9 cellular contexts compared by ENCODE assay signal in genomic region chr11:65576867-65577755, GRCh38. TPM values are rescaled to one million over a fixed set of nuclear protein-coding genes. Genes with fewer than 3 reads are reported as not detected.
DNase-seq lines count a peak whose midpoint lies in the region; ATAC-seq and TF ChIP-seq lines count a peak whose summit lies in the region.
"Had no signal": no experiment of that assay in that cellular context is flagged by ENCODE, and none has a peak within 500 bp of the region (broad histone marks: within the 10 kb centered on the region; RNA-seq: fewer than 3 reads in every experiment).

No MANE protein-coding gene starts in this region.

- H3K27ac ChIP-seq in ACC112 (ENCODE audit: low read depth, low read length): peak overlapping the region; percentile 73
- H3K27ac ChIP-seq in SU-DHL-6 (ENCODE audit: low read depth, low read length): no peak overlapping the region
- peak overlapping the region; percentile 94 for H3K27ac ChIP-seq in muscle layer of duodenum (ENCODE audit: low read length)

- H3K9me3 ChIP-seq in SU-DHL-6 (ENCODE audit: insufficient read depth, low read length) (no peaks in the 10 kb centered on the region), endocrine pancreas (ENCODE audit: control insufficient read depth, low read length) (no peaks in the 10 kb centered on the region), muscle layer of duodenum (ENCODE audit: control insufficient read depth in 1 of 2, low read length in 2 of 2) (no peaks in the 10 kb centered on the region)

- DNase-seq in H4 (ENCODE audit: low spot score): peak; percentile 78
- DNase-seq in NCI-H187 treated with DMSO at 0.1 percent for 48 hours (lab: John Stamatoyannopoulos, UW): no peak
- DNase-seq in activated CD4-positive, CD25-positive, alpha-beta regulatory T cell treated with anti-CD3 and anti-CD28 coated beads, Interleukin-2, amount 50 U/mL, for 72 hours: no peak

- H3K36me3 ChIP-seq in ACC112 (ENCODE audit: insufficient read depth, low read length): peaks cover 10% of the 10 kb centered on the region; the same call in 1 of the 2 replicates
- no peaks in the 10 kb centered on the region for H3K36me3 ChIP-seq in SU-DHL-6 (ENCODE audit: low read length)
- no peaks in the 10 kb centered on the region for H3K36me3 ChIP-seq in endocrine pancreas (ENCODE audit: control insufficient read depth, insufficient read depth, low read length)
- peaks cover 21 to 29% of the 10 kb centered on the region in 2 donors for H3K36me3 ChIP-seq in muscle layer of duodenum (ENCODE audit: control insufficient read depth in 1 of 2, insufficient read depth in 2 of 2, low read length in 2 of 2)

- TF ChIP-seq CTCF in SU-DHL-6 (IDR thresholded peaks at IDR 0.05; ENCODE audit: insufficient read depth, low read length, poor library complexity, severe bottlenecking): no peak

- H3K9ac ChIP-seq in SU-DHL-6 (ENCODE audit: low read length): peak overlapping the region; percentile 84; the same call in 1 of the 2 replicates
- H3K9ac ChIP-seq in endocrine pancreas (ENCODE audit: control insufficient read depth, insufficient read depth, low read length): peak overlapping the region; percentile 5

- peak overlapping the region; percentile 48 for H3K4me2 ChIP-seq in SU-DHL-6 (ENCODE audit: low read depth, low read length, poor library complexity, severe bottlenecking)

- H3K4me3 ChIP-seq in ACC112 (ENCODE audit: low read depth, low read length): peak overlapping the region; percentile 91
- no peak overlapping the region for H3K4me3 ChIP-seq in SU-DHL-6 (ENCODE audit: insufficient read depth, low read length, poor library complexity, severe bottlenecking)
- H3K4me3 ChIP-seq in endocrine pancreas (ENCODE audit: control insufficient read depth, insufficient read depth, low read length): no peak overlapping the region
- H3K4me3 ChIP-seq in muscle layer of duodenum (ENCODE audit: low read depth in 1 of 2, low read length in 2 of 2): peak overlapping the region; percentile 76 to 95

- H2AFZ ChIP-seq in ACC112 (ENCODE audit: low read length, unreplicated experiment) (no peak overlapping the region), SU-DHL-6 (ENCODE audit: low read depth, low read length, severe bottlenecking) (no peak overlapping the region)

- H3K27me3 ChIP-seq in ACC112 (ENCODE audit: insufficient read depth, low read length): no peaks in the 10 kb centered on the region
- no peaks in the 10 kb centered on the region for H3K27me3 ChIP-seq in SU-DHL-6 (ENCODE audit: low read length)
- no peaks in the 10 kb centered on the region for H3K27me3 ChIP-seq in endocrine pancreas (ENCODE audit: control insufficient read depth, insufficient read depth, low read length)
- H3K27me3 ChIP-seq in muscle layer of duodenum (ENCODE audit: low read depth, low read length): no peaks in the 10 kb centered on the region

- no peak for ATAC-seq in GM19351 (IDR thresholded peaks at IDR 0.05; ENCODE audit: unreplicated experiment)

- no peaks in the 10 kb centered on the region for H4K20me1 ChIP-seq in SU-DHL-6 (ENCODE audit: low read depth, low read length)

- H3F3A ChIP-seq in SU-DHL-6 (ENCODE audit: insufficient read depth): peaks cover 11% of the 10 kb centered on the region

- no peaks in the 10 kb centered on the region for H3K9me2 ChIP-seq in SU-DHL-6 (replicated peaks; ENCODE audit: insufficient read depth, low read length)

- H3K79me2 ChIP-seq in ACC112 (ENCODE audit: control insufficient read depth, insufficient read depth, low read length, unreplicated experiment) (peaks cover 31% of the 10 kb centered on the region), SU-DHL-6 (ENCODE audit: insufficient read depth, low read length) (no peaks in the 10 kb centered on the region)

- H3K4me1 ChIP-seq in ACC112 (ENCODE audit: control insufficient read depth, insufficient read depth, low read length, unreplicated experiment) (peaks cover 41% of the 10 kb centered on the region), endocrine pancreas (ENCODE audit: control insufficient read depth, insufficient read depth, low read length) (no peaks in the 10 kb centered on the region), muscle layer of duodenum (ENCODE audit: control insufficient read depth in 1 of 2, insufficient read depth in 2 of 2, low read length in 2 of 2) (peaks cover 21 to 46% of the 10 kb centered on the region in 2 donors)

RNA-seq across cellular contexts. Expression of gene EHBP1L1, which starts 1.3 kb away (rescaled TPM):
- total RNA-seq in H4 (2014; rRNA removed; shearing (Covaris generic)): 27.9 and 40.0 TPM in 2 replicates

RNA-seq across cellular contexts. Expression of gene FAM89B, which starts 4.8 kb away (rescaled TPM):
- total RNA-seq in H4 (2014; rRNA removed; shearing (Covaris generic)): 27.5 and 43.1 TPM in 2 replicates

RNA-seq across cellular contexts. Expression of gene ZNRD2, which starts 6.8 kb away (rescaled TPM):
- total RNA-seq in H4 (2014; rRNA removed; shearing (Covaris generic)): 73.8 and 80.1 TPM in 2 replicates

RNA-seq across cellular contexts. Expression of gene KCNK7, which starts 18.5 kb away (rescaled TPM):
- total RNA-seq in H4 (2014; rRNA removed; shearing (Covaris generic)): not detected in 2 replicates
- total RNA-seq: kidney epithelial cell had no signal

RNA-seq across cellular contexts. Expression of gene LTBP3, which starts 19.0 kb away (rescaled TPM):
- total RNA-seq in H4 (2014; rRNA removed; shearing (Covaris generic)): 4.2 and 6.3 TPM in 2 replicates

Comparison
In these comparisons a context has a peak if more than half of its experiments do, and no peak if none do; other contexts are left out.
1. H3K4me3 ChIP-seq: peak in ACC112 (single experiment) and muscle layer of duodenum (2 of 2); none in SU-DHL-6 (single experiment) and endocrine pancreas (single experiment).